ENCODE assay signal across 8 cellular contexts in genomic region chr4:186201535-186202230, GRCh38. TPM values are rescaled to one million over a fixed set of nuclear protein-coding genes. Genes with fewer than 3 reads are reported as not detected.
DNase-seq lines count a peak whose midpoint lies in the region; TF ChIP-seq lines count a peak whose summit lies in the region.

No MANE protein-coding gene starts in this region.

- H3K4me3 ChIP-seq in GM12865 (ENCODE audit: low read depth, low read length) (no peak overlapping the region), HFF-Myc (replicated peaks; ENCODE audit: low read depth, low read length) (no peak overlapping the region), uterus (no peak overlapping the region)

- peak; percentile 56 for DNase-seq in GM12865 (ENCODE audit: low read depth)
- no peak for DNase-seq in HFF-Myc (ENCODE audit: extremely low read depth, low read depth)
- peak; percentile 90 for DNase-seq in NAMALWA (ENCODE audit: low spot score)
- peak; percentile 82 for DNase-seq in activated CD4-positive, alpha-beta T cell treated with anti-CD3 and anti-CD28 coated beads, Interleukin-2, amount 10 ng/mL, durations not matched to agents 24 days and 14 days
- peak; percentile 31 for DNase-seq in effector CD8-positive, alpha-beta T cell (lab: John Stamatoyannopoulos, UW)
- no peak for DNase-seq in neural crest cell (ENCODE audit: low read depth, low spot score)
- no peak for DNase-seq in uterus
- DNase-seq in inferior parietal cortex (ENCODE audit: extremely low spot score), result no peak

- no peaks in the 10 kb centered on the region for H3K9me3 ChIP-seq in uterus

- no peak overlapping the region for H3K4me3 Mint-ChIP-seq in activated CD4-positive, alpha-beta T cell treated with anti-CD3 and anti-CD28 coated beads, Interleukin-2, amount 10 ng/mL, durations not matched to agents 24 days and 14 days
- H3K4me3 Mint-ChIP-seq in neural crest cell, result no peak overlapping the region

- intact Hi-C loops in activated CD4-positive, alpha-beta T cell treated with anti-CD3 and anti-CD28 coated beads, Interleukin-2, amount 10 ng/mL, durations not matched to agents 24 days and 14 days (cut with micrococcal nuclease), result no loop called here
- intact Hi-C loops in uterus (cut with DNase I; ENCODE audit: low total_unique reads), result no loop called here

- no peaks in the 10 kb centered on the region for H3K36me3 ChIP-seq in uterus

- no peaks in the 10 kb centered on the region for H3K27me3 Mint-ChIP-seq in activated CD4-positive, alpha-beta T cell treated with anti-CD3 and anti-CD28 coated beads, Interleukin-2, amount 10 ng/mL, durations not matched to agents 24 days and 14 days
- no peaks in the 10 kb centered on the region for H3K27me3 Mint-ChIP-seq in neural crest cell (ENCODE audit: low read depth)

- H3K27ac ChIP-seq in uterus, result no peak overlapping the region

- no peak for TF ChIP-seq POLR2A in uterus (IDR thresholded peaks at IDR 0.05)

- no peaks in the 10 kb centered on the region for H3K27me3 ChIP-seq in uterus

- no peaks in the 10 kb centered on the region for H3K9me3 Mint-ChIP-seq in activated CD4-positive, alpha-beta T cell treated with anti-CD3 and anti-CD28 coated beads, Interleukin-2, amount 10 ng/mL, durations not matched to agents 24 days and 14 days
- no peaks in the 10 kb centered on the region for H3K9me3 Mint-ChIP-seq in neural crest cell

- H3K27ac Mint-ChIP-seq in activated CD4-positive, alpha-beta T cell treated with anti-CD3 and anti-CD28 coated beads, Interleukin-2, amount 10 ng/mL, durations not matched to agents 24 days and 14 days, result peak overlapping the region; percentile 0
- no peak overlapping the region for H3K27ac Mint-ChIP-seq in neural crest cell (ENCODE audit: unreplicated experiment)

- no peaks in the 10 kb centered on the region for H3K4me1 ChIP-seq in uterus

- H3K36me3 Mint-ChIP-seq in activated CD4-positive, alpha-beta T cell treated with anti-CD3 and anti-CD28 coated beads, Interleukin-2, amount 10 ng/mL, durations not matched to agents 24 days and 14 days (ENCODE audit: low read depth), result peaks cover 13% of the 10 kb centered on the region
- H3K36me3 Mint-ChIP-seq in neural crest cell (ENCODE audit: low read depth), result peaks cover 12% of the 10 kb centered on the region

- TF ChIP-seq CTCF in GM12865 (IDR thresholded peaks at IDR 0.05; ENCODE audit: insufficient read depth, low read depth, low read length, missing control alignments), result peak; percentile 56
- TF ChIP-seq CTCF in HFF-Myc (IDR thresholded peaks at IDR 0.05; ENCODE audit: low read depth, low read length, missing control alignments), result peak; percentile 77
- TF ChIP-seq CTCF in neural crest cell (conservative IDR thresholded peaks at IDR 0.05), result peak; percentile 66
- peak in 3 of 4 experiments; percentile 37 to 65 (median 64) for TF ChIP-seq CTCF in uterus (IDR thresholded peaks at IDR 0.05)

- peaks cover 6% of the 10 kb centered on the region for H3K4me1 Mint-ChIP-seq in activated CD4-positive, alpha-beta T cell treated with anti-CD3 and anti-CD28 coated beads, Interleukin-2, amount 10 ng/mL, durations not matched to agents 24 days and 14 days
- H3K4me1 Mint-ChIP-seq in neural crest cell, result peaks cover 4% of the 10 kb centered on the region

RNA-seq across cellular contexts. Expression of gene CYP4V2, which starts 10.3 kb away (rescaled TPM):
- total RNA-seq in activated CD4-positive, alpha-beta T cell treated with anti-CD3 and anti-CD28 coated beads, Interleukin-2, amount 10 ng/mL, durations not matched to agents 24 days and 14 days, result 8.7 and 9.7 TPM in 2 replicates
- total RNA-seq in neural crest cell (6.4 and 7.1 TPM in 2 replicates), uterus (10 to 100 TPM in 3 of 4 donors, 1 to 10 TPM in 1; 9.7 to 22.5 (median 19.7) TPM)

RNA-seq across cellular contexts. Expression of gene KLKB1, which starts 25.6 kb away (rescaled TPM):
- 0.09 and 0.12 TPM in 2 replicates for total RNA-seq in activated CD4-positive, alpha-beta T cell treated with anti-CD3 and anti-CD28 coated beads, Interleukin-2, amount 10 ng/mL, durations not matched to agents 24 days and 14 days
- total RNA-seq in neural crest cell, result 0.36 and 0.49 TPM in 2 replicates
- 1 to 10 TPM in 1 of 4 donors, under 1 TPM in 1, not detected in 2; 0.62 to 1.1 TPM for total RNA-seq in uterus

Comparison
In these comparisons a context has a peak if more than half of its experiments do, and no peak if none do; other contexts are left out.
1. DNase-seq: peak in GM12865 (single experiment), NAMALWA (single experiment), activated CD4-positive, alpha-beta T cell treated with anti-CD3 and anti-CD28 coated beads, Interleukin-2, amount 10 ng/mL, durations not matched to agents 24 days and 14 days (single experiment) and effector CD8-positive, alpha-beta T cell (single experiment); none in HFF-Myc (single experiment), neural crest cell (single experiment), uterus (0 of 2) and inferior parietal cortex (single experiment).
2. Peak in every context shown above with its lines, with median percentiles within 50 percentile points of each other: CTCF ChIP-seq.